Comparison of ENCODE assay signal across 8 cellular contexts in genomic region chr1:150213170-150214098, GRCh38. TPM values are rescaled to one million over a fixed set of nuclear protein-coding genes. Genes with fewer than 3 reads are reported as not detected.
DNase-seq lines count a peak whose midpoint lies in the region; ATAC-seq and TF ChIP-seq lines count a peak whose summit lies in the region.

No MANE protein-coding gene starts in this region.

- peaks cover 3 to 15% (median 11%) of the 10 kb centered on the region in 6 donors for H3K4me1 ChIP-seq in spleen

- no peak for TF ChIP-seq POLR2A in spleen (IDR thresholded peaks at IDR 0.05)

- no peaks in the 10 kb centered on the region for H3K9me3 Mint-ChIP-seq in activated B cell treated with CpG ODN at 0.5 μM for 24 hours

- 0 out of 3 replicates have a peak, but pooled peaks have one; percentile 24 for TF ChIP-seq CTCF in GM12872 (IDR thresholded peaks at IDR 0.05; ENCODE audit: insufficient read depth, low read depth, low read length)
- no peak for TF ChIP-seq CTCF in activated B cell treated with CpG ODN at 0.5 μM for 24 hours (IDR thresholded peaks at IDR 0.05)
- TF ChIP-seq CTCF in spleen (IDR thresholded peaks at IDR 0.05 in 8 of 11, conservative IDR thresholded peaks at IDR 0.05 in 3 of 11) = peak in 5 of 11 experiments; percentile 24 to 41 (median 29)

- peak overlapping the region; percentile 94 for H3K27ac Mint-ChIP-seq in activated B cell treated with CpG ODN at 0.5 μM for 24 hours

- peak overlapping the region; percentile 5 to 71 (median 42) for H3K4me3 ChIP-seq in spleen

- intact Hi-C loops in activated B cell treated with CpG ODN at 0.5 μM for 24 hours (cut with micrococcal nuclease) = loop anchor here (1.0 to 2.0 kb wide), 3 partner anchors 23 to 56 kb away; partner anchors contain the start of genes ANP32E and APH1A
- intact Hi-C loops in spleen (cut with DNase I; ENCODE audit: low total_unique reads) = no loop called here

- H3K9me3 ChIP-seq in spleen = no peaks in the 10 kb centered on the region

- H3K36me3 Mint-ChIP-seq in activated B cell treated with CpG ODN at 0.5 μM for 24 hours (ENCODE audit: low read depth) = peaks cover 2% of the 10 kb centered on the region

- H3K36me3 ChIP-seq in spleen = no peaks in the 10 kb centered on the region

- H3K27ac ChIP-seq in caudate nucleus (ENCODE audit: low read depth, low read length) = peak overlapping the region; percentile 90
- H3K27ac ChIP-seq in spleen = peak overlapping the region; percentile 7 to 90 (median 88)

- H3K4me1 Mint-ChIP-seq in activated B cell treated with CpG ODN at 0.5 μM for 24 hours = peaks cover 15% of the 10 kb centered on the region

- no peaks in the 10 kb centered on the region for H3K27me3 Mint-ChIP-seq in activated B cell treated with CpG ODN at 0.5 μM for 24 hours

- H3K27me3 ChIP-seq in spleen (replicated peaks in 1 of 7) = no peaks in the 10 kb centered on the region

- CTCF ChIA-PET in activated B cell treated with CpG ODN at 0.5 μM for 24 hours (lab: Charles Lee) = interaction anchor here (0.9 to 1.2 kb wide), 2 partner anchors 26 to 140 kb away, joined by 3 to 5 read pairs; no protein-coding TSS in a partner anchor

- peak overlapping the region; percentile 90 for H3K4me3 Mint-ChIP-seq in activated B cell treated with CpG ODN at 0.5 μM for 24 hours

- POLR2A ChIA-PET in activated B cell treated with CpG ODN at 0.5 μM for 24 hours (lab: Charles Lee) = interaction anchor here (0.8 to 3.3 kb wide), 8 partner anchors 21 to 327 kb away, joined by 3 to 28 read pairs (median 6); partner anchors contain the start of gene VPS45

- peak; percentile 88 for ATAC-seq in HG02852 (IDR thresholded peaks at IDR 0.05; ENCODE audit: unreplicated experiment)
- ATAC-seq in activated B cell treated with CpG ODN at 0.5 μM for 24 hours (ENCODE audit: low read depth) = peak; percentile 99

- DNase-seq in NCI-H2081 treated with DMSO at 0.1 percent for 48 hours (lab: John Stamatoyannopoulos, UW) (peak; percentile 94), activated B cell treated with CpG ODN at 0.5 μM for 24 hours (peak; percentile 77), caudate nucleus (lab: John Stamatoyannopoulos, UW) (peak in 60 of 61 donors; percentile 66 to 98 (median 92)), inferior parietal cortex (ENCODE audit: extremely low spot score) (peak; percentile 94), spleen (peak; percentile 97), SKM-1 treated with dmso at 0.1 percent for 144 hours (lab: John Stamatoyannopoulos, UW; ENCODE audit: unreplicated experiment) (no peak)

- 18 to 19% (median 18%) methylated on average over 38 of the region's 38 CpGs for WGBS in spleen, 5 donors

RNA-seq across cellular contexts. Expression of gene ANP32E, which starts 22.5 kb away (rescaled TPM):
- total RNA-seq in activated B cell treated with CpG ODN at 0.5 μM for 24 hours (70.5 and 84.3 TPM in 2 replicates), spleen (10 to 100 TPM; 29.8 to 44.0 (median 35.2) TPM)
- polyA plus RNA-seq in spleen = 10 to 100 TPM; 24.6 to 35.6 (median 31.7) TPM

RNA-seq across cellular contexts. Expression of gene CA14, which starts 44.1 kb away (rescaled TPM):
- total RNA-seq in activated B cell treated with CpG ODN at 0.5 μM for 24 hours = not detected in 2 replicates
- not detected for total RNA-seq in spleen
- not detected for polyA plus RNA-seq in spleen

RNA-seq across cellular contexts. Expression of gene APH1A, which starts 55.4 kb away (rescaled TPM):
- 145 TPM in 2 replicates for total RNA-seq in activated B cell treated with CpG ODN at 0.5 μM for 24 hours
- total RNA-seq in spleen = 100 to 1,000 TPM; 116 to 170 (median 135) TPM
- polyA plus RNA-seq in spleen = 100 to 1,000 TPM in 1 of 3 donors, 10 to 100 TPM in 2; 72.0 to 186 (median 87.3) TPM

RNA-seq across cellular contexts. Expression of gene C1orf54, which starts 59.2 kb away (rescaled TPM):
- total RNA-seq in activated B cell treated with CpG ODN at 0.5 μM for 24 hours = 0.38 and 0.39 TPM in 2 replicates
- 10 to 100 TPM; 15.1 to 42.8 (median 28.7) TPM for total RNA-seq in spleen
- 10 to 100 TPM; 23.4 to 46.7 (median 37.4) TPM for polyA plus RNA-seq in spleen
